ENCODE assay signal across 8 cellular contexts in the genomic region with DNA sequence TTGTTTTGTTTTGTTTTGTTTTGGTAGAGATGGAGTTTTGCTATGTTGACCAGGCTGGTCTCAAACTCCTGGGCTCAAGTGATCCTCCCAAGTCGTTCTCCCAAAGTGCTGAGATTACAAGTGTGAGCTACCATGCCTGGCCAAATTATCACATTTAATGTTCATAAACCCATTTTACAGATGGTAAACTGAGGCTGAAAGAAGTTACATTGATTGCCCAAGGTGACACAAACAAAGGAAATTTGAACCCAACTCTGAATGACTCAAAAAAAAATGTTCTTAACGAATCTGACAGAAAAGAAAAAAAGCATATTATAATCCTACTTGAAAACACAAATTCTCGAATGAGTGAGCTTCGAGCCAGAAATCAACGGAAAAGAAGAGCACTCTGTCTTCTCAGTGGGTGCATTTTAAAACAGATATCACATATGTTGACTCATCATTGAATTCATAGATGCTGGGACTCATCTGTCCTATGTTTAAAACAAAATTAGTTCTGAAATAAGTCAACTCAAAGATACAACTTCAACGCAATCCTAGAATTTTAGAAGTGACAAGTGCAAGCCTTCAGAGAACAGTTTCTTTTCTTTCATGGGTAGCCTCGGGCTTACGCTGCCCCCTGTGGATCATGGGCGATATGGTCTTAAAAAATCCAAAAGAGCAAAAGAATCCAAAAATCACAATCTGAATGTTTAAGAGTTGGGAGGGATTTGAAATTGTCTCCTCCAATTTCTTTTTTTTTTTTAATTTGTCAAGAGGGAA.
DNase-seq lines count a peak whose midpoint lies in the region; ATAC-seq lines count a peak whose summit lies in the region.

No MANE protein-coding gene starts in this region.

- H3K9me3 ChIP-seq in effector memory CD4-positive, alpha-beta T cell (ENCODE audit: control insufficient read depth, low read length): no peaks in the 10 kb centered on the region

- intact Hi-C loops in posterior cingulate gyrus (cut with DNase I): loop anchor here (10.0 kb wide), 2 partner anchors 990 to 1320 kb away; no protein-coding TSS in a partner anchor

- peak; percentile 36 for ATAC-seq in HG03135 (IDR thresholded peaks at IDR 0.05; ENCODE audit: unreplicated experiment)

- H3K4me3 ChIP-seq in effector memory CD4-positive, alpha-beta T cell (ENCODE audit: insufficient read depth, low read depth, low read length, poor library complexity, severe bottlenecking): no peak overlapping the region

- H3K27ac ChIP-seq in effector memory CD4-positive, alpha-beta T cell (ENCODE audit: insufficient read depth, low read length, poor library complexity, severe bottlenecking): no peak overlapping the region

- no peaks in the 10 kb centered on the region for H3K4me1 ChIP-seq in effector memory CD4-positive, alpha-beta T cell (ENCODE audit: control insufficient read depth, insufficient read depth, low read length, poor library complexity, severe bottlenecking)

- no peaks in the 10 kb centered on the region for H3K36me3 ChIP-seq in effector memory CD4-positive, alpha-beta T cell (ENCODE audit: control insufficient read depth, insufficient read depth, low read length)

- H3K27me3 ChIP-seq in effector memory CD4-positive, alpha-beta T cell (replicated peaks; ENCODE audit: control insufficient read depth, insufficient read depth, low read length, poor library complexity, severe bottlenecking): no peaks in the 10 kb centered on the region

- DNase-seq in NCI-H82 (lab: John Stamatoyannopoulos, UW): peak; percentile 38
- DNase-seq in NCI-H82 treated with DMSO at 0.1 percent for 48 hours (lab: John Stamatoyannopoulos, UW; ENCODE audit: unreplicated experiment): no peak
- DNase-seq in activated CD4-positive, alpha-beta T cell treated with anti-CD3 and anti-CD28 coated beads for 1 hour: peak; percentile 27
- DNase-seq in effector memory CD4-positive, alpha-beta T cell: peak; percentile 10 to 26 (median 12)
- peak in 6 of 10 donors; percentile 20 to 86 (median 36) for DNase-seq in posterior cingulate gyrus
- no peak for DNase-seq in COR-L47 (lab: John Stamatoyannopoulos, UW)
- no peak for DNase-seq in RKO (ENCODE audit: low spot score)

Comparison
In these comparisons a context has a peak if more than half of its experiments do, and no peak if none do; other contexts are left out.
1. DNase-seq: peak in NCI-H82 (single experiment), activated CD4-positive, alpha-beta T cell treated with anti-CD3 and anti-CD28 coated beads for 1 hour (single experiment), effector memory CD4-positive, alpha-beta T cell (3 of 3) and posterior cingulate gyrus (6 of 10); none in NCI-H82 treated with DMSO at 0.1 percent for 48 hours (single experiment), COR-L47 (single experiment) and RKO (single experiment).